17 cellular contexts compared by ENCODE assay signal in the genomic region with DNA sequence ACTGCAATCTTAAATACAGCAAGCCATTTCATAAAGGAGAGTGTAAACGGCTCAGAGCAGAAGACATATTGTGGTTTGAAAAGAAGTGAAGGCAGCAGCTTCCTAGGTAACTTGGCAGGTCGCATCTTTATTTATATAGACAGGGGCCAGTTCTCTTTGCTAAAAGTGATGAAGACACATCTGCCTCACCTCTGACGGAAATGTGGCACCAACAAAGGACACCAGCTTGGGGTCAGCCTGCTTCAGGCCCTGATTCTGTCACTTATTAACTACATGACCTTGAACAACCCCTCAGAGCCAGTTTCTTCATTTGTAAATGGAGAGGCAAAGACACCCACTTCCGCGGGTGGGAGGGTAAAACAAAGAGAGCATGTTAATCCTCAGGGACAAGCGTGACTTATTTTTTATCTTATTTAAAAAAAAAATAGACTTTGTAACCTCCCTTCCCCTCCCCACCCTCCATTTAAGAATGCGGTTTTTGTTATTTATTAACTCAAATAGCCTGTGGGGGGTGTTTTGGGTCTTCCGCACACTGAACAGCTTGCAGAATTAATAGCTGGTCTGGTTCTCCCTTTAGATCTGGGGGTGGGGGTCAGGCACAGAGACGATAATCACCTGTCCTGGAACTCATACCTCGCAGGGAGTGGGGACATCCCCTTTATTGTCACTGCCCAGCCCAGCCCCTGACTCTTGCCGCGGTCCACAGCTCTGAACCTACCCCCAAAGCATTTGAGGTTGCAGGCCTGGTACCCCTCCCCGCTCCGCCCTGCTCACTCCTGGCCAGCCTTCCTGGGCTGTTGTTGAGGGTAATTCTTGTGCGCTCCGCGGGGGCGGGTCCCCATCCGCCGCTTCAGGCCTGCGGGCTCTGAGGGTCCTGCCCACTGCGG.
DNase-seq lines count a peak whose midpoint lies in the region; ATAC-seq, FAIRE-seq and TF ChIP-seq lines count a peak whose summit lies in the region.
"Had no signal": no experiment of that assay in that cellular context is flagged by ENCODE, and none has a peak within 500 bp of the region (broad histone marks: within the 10 kb centered on the region; RNA-seq: fewer than 3 reads in every experiment).

No MANE protein-coding gene starts in this region.

- H3K36me3 ChIP-seq in pancreas: no peaks in the 10 kb centered on the region
- H3K36me3 ChIP-seq: BE2C had no signal

- DNase-seq in DMS53 (lab: John Stamatoyannopoulos, UW) (peak; percentile 95), RCC 7860 (ENCODE audit: low spot score) (peak; percentile 83), iPS-NIHi7 (ENCODE audit: extremely low spot score) (peak; percentile 58), pancreas (peak; percentile 53 to 84 (median 72)), erythroblast (lab: John Stamatoyannopoulos, UW) (no peak), AG08396 (ENCODE audit: low spot score) (no peak)
- no peak for DNase-seq in activated CD8-positive, alpha-beta memory T cell treated with anti-CD3 and anti-CD28 coated beads, Interleukin-2, amount 50 U/mL, for 48 hours
- DNase-seq: activated CD4-positive, alpha-beta memory T cell treated with anti-CD3 and anti-CD28 coated beads, Interleukin-2, amount 10 ng/mL, durations not matched to agents 7 days and 5 days; activated gamma-delta T cell treated with Interleukin-2 at 50 U/mL for 16 hours; BE2C; GDM1; NCI-H510A treated with DMSO at 0.1 percent for 48 hours; stimulated activated CD4-positive, alpha-beta T cell treated with anti-CD3 and anti-CD28 coated beads, Interleukin-4, amount 100 ng/mL, for 4 hours; stimulated activated naive B cell treated with anti-CD40 and anti-IgM and Interleukin-4, amounts not matched to agents 10 μg/mL and 1 μg/mL and 100 μg/mL, for 72 hours had no signal

- H3K4me1 ChIP-seq in pancreas: peaks cover 15 to 32% (median 31%) of the 10 kb centered on the region in 3 donors
- H3K4me1 ChIP-seq: BE2C, psoas muscle had no signal

- ATAC-seq in pancreas (peak; percentile 76 to 85 (median 78)), GM19351 (IDR thresholded peaks at IDR 0.05; ENCODE audit: unreplicated experiment) (no peak)
- ATAC-seq: psoas muscle had no signal

- H3K9me3 ChIP-seq in pancreas: no peaks in the 10 kb centered on the region
- H3K9me3 ChIP-seq: BE2C, psoas muscle had no signal

- FAIRE-seq in RCC 7860 (lab: Jason Lieb, UNC): peak; percentile 94
- no peak for FAIRE-seq in pancreas (lab: Jason Lieb, UNC)
- FAIRE-seq: endometrium had no signal

- H3K27ac ChIP-seq in pancreas: peak overlapping the region; percentile 61 to 84 (median 73)
- H3K27ac ChIP-seq: psoas muscle had no signal

- H3K4me3 ChIP-seq in pancreas: peak overlapping the region in 3 of 4 donors; percentile 17 to 42 (median 30)
- H3K4me3 ChIP-seq: psoas muscle had no signal

- WGBS in pancreas, 2 donors: 9 to 11% methylated on average over 22 of the region's 22 CpGs

- H3K27me3 ChIP-seq in pancreas: no peaks in the 10 kb centered on the region
- H3K27me3 ChIP-seq: BE2C had no signal

- no peak for TF ChIP-seq POLR2A in erythroblast (IDR thresholded peaks at IDR 0.05; ENCODE audit: low read length)

- intact Hi-C loops in pancreas (cut with DNase I): no loop called here

- no peak for TF ChIP-seq CTCF in pancreas (IDR thresholded peaks at IDR 0.05)

Comparison
In these comparisons a context has a peak if more than half of its experiments do, and no peak if none do; other contexts are left out.
1. DNase-seq: peak in DMS53 (single experiment), RCC 7860 (single experiment), iPS-NIHi7 (single experiment) and pancreas (6 of 6); none in erythroblast (0 of 2), activated CD8-positive, alpha-beta memory T cell treated with anti-CD3 and anti-CD28 coated beads, Interleukin-2, amount 50 U/mL, for 48 hours (single experiment) and AG08396 (single experiment).